ENCODE assay signal across 1 cellular context in the genomic region with DNA sequence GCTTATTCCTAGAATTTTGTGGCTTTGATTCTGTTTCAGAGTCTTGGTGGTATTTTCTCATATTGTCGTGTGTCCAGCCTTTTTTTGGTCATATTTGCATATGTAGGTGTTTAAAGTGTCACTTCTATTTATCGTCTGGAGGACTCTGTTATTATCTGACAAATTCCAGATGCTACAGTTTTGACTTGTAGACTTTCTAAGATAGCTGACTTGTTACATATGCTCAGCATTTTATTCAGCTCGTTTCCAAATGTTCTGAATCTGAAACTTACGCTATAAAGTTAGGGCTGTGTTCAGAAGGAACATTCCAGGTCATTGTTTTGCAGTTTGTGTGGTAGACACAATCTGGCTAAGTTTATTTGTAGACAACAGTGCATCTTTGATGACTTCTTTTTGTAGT.
TF ChIP-seq lines count a peak whose summit lies in the region.

No MANE protein-coding gene starts in this region.

TF ChIP-seq in H1, 55 proteins besides CTCF, POLR2A, EP300 and RAD21:
- TF ChIP-seq CHD1 (IDR thresholded peaks at IDR 0.05; ENCODE audit: low read depth, low read length) (no peak), RXRA (IDR thresholded peaks at IDR 0.05; ENCODE audit: insufficient read depth, low read depth, low read length) (no peak), POU5F1 (IDR thresholded peaks at IDR 0.05; ENCODE audit: low read depth, low read length) (no peak), MAFK (IDR thresholded peaks at IDR 0.05; ENCODE audit: low read depth, low read length) (no peak), SP2 (IDR thresholded peaks at IDR 0.05; ENCODE audit: low read length) (no peak), SIX5 (IDR thresholded peaks at IDR 0.05; ENCODE audit: low read depth, low read length) (no peak), TAF7 (optimal IDR thresholded peaks at IDR 0.05; ENCODE audit: borderline replicate concordance, low read depth, low read length) (no peak), CHD7 (IDR thresholded peaks at IDR 0.05; ENCODE audit: insufficient replicate concordance, low read length) (no peak), CBX5 (IDR thresholded peaks at IDR 0.05; ENCODE audit: low read depth, low read length) (no peak), TBP (IDR thresholded peaks at IDR 0.05; ENCODE audit: low read depth, low read length) (no peak), GTF2F1 (IDR thresholded peaks at IDR 0.05; ENCODE audit: borderline replicate concordance, low read depth, low read length) (no peak), POLR2AphosphoS5 (IDR thresholded peaks at IDR 0.05; ENCODE audit: low read depth, low read length) (no peak), EZH2 (IDR thresholded peaks at IDR 0.05; ENCODE audit: low read depth, low read length, severe bottlenecking) (no peak), KDM5A (IDR thresholded peaks at IDR 0.05; ENCODE audit: low read length) (no peak), FOSL1 (IDR thresholded peaks at IDR 0.05; ENCODE audit: insufficient read depth, low read depth, low read length) (no peak), SIN3A (conservative IDR thresholded peaks at IDR 0.05 in 1 of 2, IDR thresholded peaks at IDR 0.05 in 1 of 2; ENCODE audit: low read depth in 1 of 2, low read length in 2 of 2) (no peak), ATF2 (IDR thresholded peaks at IDR 0.05; ENCODE audit: low read length) (no peak), BACH1 (IDR thresholded peaks at IDR 0.05; ENCODE audit: low read length) (no peak), SP1 (IDR thresholded peaks at IDR 0.05; ENCODE audit: low read depth, low read length) (no peak), RBBP5 (IDR thresholded peaks at IDR 0.05; ENCODE audit: borderline replicate concordance, low read depth, low read length) (no peak)
